Comparison of ENCODE assay signal across 12 cellular contexts in the genomic region with DNA sequence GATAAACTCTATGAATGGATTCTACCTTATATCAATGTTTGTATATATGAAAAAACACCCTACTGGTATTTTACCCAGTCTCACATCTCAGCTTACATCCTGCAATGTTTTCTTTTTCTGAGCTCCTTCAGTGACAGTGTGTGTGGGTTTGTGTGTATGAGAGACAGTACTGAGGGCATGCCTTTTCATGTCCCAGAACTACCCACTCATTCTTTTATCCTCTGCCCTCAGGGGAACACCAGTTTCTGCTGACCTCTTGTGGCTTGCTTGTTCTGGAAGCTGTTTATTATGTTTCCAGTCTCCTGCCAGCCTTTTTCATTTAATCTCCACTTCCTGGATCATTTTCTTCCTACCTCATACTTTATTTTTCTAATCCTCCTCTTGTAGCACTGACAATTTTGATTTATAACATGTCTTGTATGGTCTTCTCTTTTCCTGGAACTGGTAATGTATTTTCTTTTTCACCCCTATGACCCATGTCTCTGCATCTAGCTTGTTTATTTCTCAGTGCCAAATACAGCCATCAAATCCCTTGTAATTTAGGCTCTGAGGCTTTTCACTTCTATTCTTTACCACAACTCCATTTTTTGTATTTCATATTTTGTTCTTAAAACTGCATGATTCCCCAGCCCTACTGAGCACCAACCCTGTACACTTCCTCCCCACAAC.
DNase-seq lines count a peak whose midpoint lies in the region; ATAC-seq, FAIRE-seq and TF ChIP-seq lines count a peak whose summit lies in the region.
"Had no signal": no experiment of that assay in that cellular context is flagged by ENCODE, and none has a peak within 500 bp of the region (broad histone marks: within the 10 kb centered on the region; RNA-seq: fewer than 3 reads in every experiment).

No MANE protein-coding gene starts in this region.

- no peak overlapping the region for H3K4me3 Mint-ChIP-seq in central memory CD8-positive, alpha-beta T cell

- no TSS peak for BruUV-seq in HepG2 (replicated peaks; lab: Mats Ljungman, UMichigan)

- no peak overlapping the region for H2AFZ ChIP-seq in HepG2 (ENCODE audit: low read length)

- no peak overlapping the region for H3K4me2 ChIP-seq in HepG2 (ENCODE audit: low read depth, low read length)
- H3K4me2 ChIP-seq: BLaER1 treated with 17β-estradiol and CSF1 and Interleukin-3, amounts not matched to agents 10 nM and 100 nM had no signal

- H3K27ac Mint-ChIP-seq in central memory CD8-positive, alpha-beta T cell (ENCODE audit: low read depth), result peak overlapping the region; percentile 12

- no peaks in the 10 kb centered on the region for H3K9me3 ChIP-seq in HepG2 (ENCODE audit: low read length)
- no peaks in the 10 kb centered on the region for H3K9me3 ChIP-seq in right lobe of liver
- no peaks in the 10 kb centered on the region for H3K9me3 ChIP-seq in suprapubic skin
- H3K9me3 ChIP-seq: ascending aorta; BLaER1 treated with 17β-estradiol and CSF1 and Interleukin-3, amounts not matched to agents 10 nM and 100 nM; heart right ventricle had no signal

- no peaks in the 10 kb centered on the region for H3K27me3 Mint-ChIP-seq in central memory CD8-positive, alpha-beta T cell

- no peaks in the 10 kb centered on the region for H4K20me1 ChIP-seq in HepG2 (ENCODE audit: insufficient read depth, low read length)
- H4K20me1 ChIP-seq: BLaER1 treated with 17β-estradiol and CSF1 and Interleukin-3, amounts not matched to agents 10 nM and 100 nM had no signal

- no peaks in the 10 kb centered on the region for H3K27me3 ChIP-seq in HepG2 (ENCODE audit: control insufficient read depth in 1 of 2, insufficient read depth in 2 of 2, low read length in 2 of 2)
- H3K27me3 ChIP-seq in right lobe of liver, result no peaks in the 10 kb centered on the region
- H3K27me3 ChIP-seq in suprapubic skin, result no peaks in the 10 kb centered on the region
- H3K27me3 ChIP-seq: ascending aorta; BLaER1 treated with 17β-estradiol and CSF1 and Interleukin-3, amounts not matched to agents 10 nM and 100 nM; heart right ventricle had no signal

- no peak for TF ChIP-seq EP300 in HepG2 (IDR thresholded peaks at IDR 0.05; ENCODE audit: low read depth in 2 of 2, low read length in 2 of 2)
- no peak for TF ChIP-seq EP300 in HepG2 (CRISPR knock-in tag; IDR thresholded peaks at IDR 0.05; ENCODE audit: borderline replicate concordance)
- no peak for TF ChIP-seq EP300 in suprapubic skin (IDR thresholded peaks at IDR 0.05)

- no peaks in the 10 kb centered on the region for H3K79me2 ChIP-seq in HepG2 (ENCODE audit: insufficient read depth, low read length)

- no peaks in the 10 kb centered on the region for H3K4me1 ChIP-seq in HepG2 (ENCODE audit: insufficient read depth, low read length)
- H3K4me1 ChIP-seq in right lobe of liver, result no peaks in the 10 kb centered on the region
- H3K4me1 ChIP-seq in suprapubic skin, result no peaks in the 10 kb centered on the region
- H3K4me1 ChIP-seq: ascending aorta; BLaER1 treated with 17β-estradiol and CSF1 and Interleukin-3, amounts not matched to agents 10 nM and 100 nM; heart right ventricle had no signal

- H3K4me1 Mint-ChIP-seq in central memory CD8-positive, alpha-beta T cell, result peaks cover 8% of the 10 kb centered on the region

- in situ Hi-C loops in HepG2 (cut with HindIII; ENCODE audit: extremely low pct_ligation_motif_present, low pct_unique_long_range_greater_than_20kb), result no loop called here

- POLR2A ChIA-PET in HepG2 (lab: Yijun Ruan, JAX), result no interaction called here

- H3K36me3 Mint-ChIP-seq in central memory CD8-positive, alpha-beta T cell (ENCODE audit: insufficient read depth), result no peaks in the 10 kb centered on the region

- H3K9me3 Mint-ChIP-seq in central memory CD8-positive, alpha-beta T cell, result no peaks in the 10 kb centered on the region

- TF ChIP-seq CTCF in HepG2 (CRISPR knock-in tag; IDR thresholded peaks at IDR 0.05), result peak; percentile 22; the same call in 1 of the 2 replicates
- no peak for TF ChIP-seq CTCF in right lobe of liver (IDR thresholded peaks at IDR 0.05)
- no peak for TF ChIP-seq CTCF in suprapubic skin (IDR thresholded peaks at IDR 0.05)

- TF ChIP-seq POLR2A in HepG2 (IDR thresholded peaks at IDR 0.05; ENCODE audit: insufficient read depth in 1 of 2, low read depth in 2 of 2, low read length in 2 of 2), result no peak
- TF ChIP-seq POLR2A in right lobe of liver (IDR thresholded peaks at IDR 0.05), result no peak
- no peak for TF ChIP-seq POLR2A in suprapubic skin (IDR thresholded peaks at IDR 0.05)

- TF ChIP-seq RAD21 in HepG2 (CRISPR knock-in tag; IDR thresholded peaks at IDR 0.05), result no peak

- H3K9ac ChIP-seq in HepG2 (ENCODE audit: insufficient read depth, low read depth, low read length), result no peak overlapping the region
- H3K9ac ChIP-seq: BLaER1 treated with 17β-estradiol and CSF1 and Interleukin-3, amounts not matched to agents 10 nM and 100 nM had no signal

- H3K36me3 ChIP-seq in HepG2 (replicated peaks in 1 of 2; ENCODE audit: control insufficient read depth in 1 of 2, insufficient read depth in 2 of 2, low read length in 2 of 2) (no peaks in the 10 kb centered on the region), right lobe of liver (no peaks in the 10 kb centered on the region), suprapubic skin (no peaks in the 10 kb centered on the region)
- H3K36me3 ChIP-seq: ascending aorta; BLaER1 treated with 17β-estradiol and CSF1 and Interleukin-3, amounts not matched to agents 10 nM and 100 nM; heart right ventricle had no signal

- intact Hi-C loops in HepG2 (cut with micrococcal nuclease; ENCODE audit: unreplicated experiment), result no loop called here
- intact Hi-C loops in right lobe of liver (cut with DNase I), result no loop called here

- DNase-seq in HepG2 (ENCODE audit: low spot score) (peak; percentile 16), right lobe of liver (no peak), superior temporal gyrus (ENCODE audit: extremely low spot score) (peak; percentile 49), suprapubic skin (ENCODE audit: low spot score in 2 of 2) (no peak), dermis blood vessel endothelial cell (no peak), SIG-M5 (lab: John Stamatoyannopoulos, UW) (no peak)
- no peak for DNase-seq in central memory CD8-positive, alpha-beta T cell (ENCODE audit: low spot score in 2 of 2)
- DNase-seq: heart right ventricle had no signal

- H3K27ac ChIP-seq in HepG2 (ENCODE audit: extremely low read length, insufficient read depth, low read length) (no peak overlapping the region), right lobe of liver (no peak overlapping the region), suprapubic skin (no peak overlapping the region)
- H3K27ac ChIP-seq: ascending aorta; BLaER1 treated with 17β-estradiol and CSF1 and Interleukin-3, amounts not matched to agents 10 nM and 100 nM; heart right ventricle; SK-N-MC had no signal

- ATAC-seq in HepG2, result no peak
- no peak for ATAC-seq in right lobe of liver
- ATAC-seq in HG03469 (IDR thresholded peaks at IDR 0.05; ENCODE audit: unreplicated experiment), result peak; percentile 95
- ATAC-seq in central memory CD8-positive, alpha-beta T cell (replicated peaks; ENCODE audit: extremely low read depth, poor library complexity, severe bottlenecking), result no peak
- ATAC-seq: heart right ventricle had no signal

- H3K4me3 ChIP-seq in HepG2 (replicated peaks in 1 of 3; ENCODE audit: insufficient read depth in 1 of 3, low read depth in 2 of 3, low read length in 3 of 3) (no peak overlapping the region), right lobe of liver (no peak overlapping the region), suprapubic skin (no peak overlapping the region)
- H3K4me3 ChIP-seq: ascending aorta; BLaER1 treated with 17β-estradiol and CSF1 and Interleukin-3, amounts not matched to agents 10 nM and 100 nM; heart right ventricle; SK-N-MC had no signal

- peak; percentile 56 for FAIRE-seq in HepG2 (lab: Jason Lieb, UNC)

- CTCF ChIA-PET in HepG2 (lab: Yijun Ruan, JAX; ENCODE audit: low intra/inter-chr PET ratio, low total read pairs), result no interaction called here

TF ChIP-seq in HepG2, 621 proteins besides CTCF, POLR2A, EP300 and RAD21:
- TF ChIP-seq FOXA1 (IDR thresholded peaks at IDR 0.05) (no peak), FOXA1 (CRISPR knock-in tag; IDR thresholded peaks at IDR 0.05) (no peak), TP53 (CRISPR knock-in tag; conservative IDR thresholded peaks at IDR 0.05) (peak; percentile 94), STAG1 (CRISPR knock-in tag; IDR thresholded peaks at IDR 0.05) (peak; percentile 41)

Comparison
In these comparisons a context has a peak if more than half of its experiments do, and no peak if none do; other contexts are left out.
1. DNase-seq: peak in HepG2 (single experiment) and superior temporal gyrus (single experiment); none in right lobe of liver (0 of 3), central memory CD8-positive, alpha-beta T cell (0 of 2), suprapubic skin (0 of 2), dermis blood vessel endothelial cell (single experiment) and SIG-M5 (single experiment).